12 cellular contexts compared by ENCODE assay signal in the genomic region with DNA sequence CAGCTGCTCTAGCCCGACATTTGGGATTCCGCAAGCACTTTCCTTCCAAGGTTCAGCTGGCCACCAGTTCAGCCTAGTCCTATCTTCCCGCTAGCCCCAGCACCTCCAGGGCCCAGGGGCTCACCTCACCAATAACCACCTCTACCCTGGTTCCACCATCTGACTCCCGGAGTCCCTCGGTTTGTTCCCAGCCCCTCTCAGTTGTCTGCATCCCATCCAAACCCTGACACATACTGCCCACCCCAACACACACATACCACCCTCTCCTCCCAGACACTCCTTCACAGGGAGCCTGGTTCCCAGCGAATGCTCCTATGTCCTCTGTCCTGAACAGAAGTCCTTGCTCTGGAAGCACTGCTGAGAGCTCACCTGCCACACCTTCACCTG. TPM values are rescaled to one million over a fixed set of nuclear protein-coding genes. Genes with fewer than 3 reads are reported as not detected.
DNase-seq lines count a peak whose midpoint lies in the region; ATAC-seq, FAIRE-seq and TF ChIP-seq lines count a peak whose summit lies in the region.
"Had no signal": no experiment of that assay in that cellular context is flagged by ENCODE, and none has a peak within 500 bp of the region (broad histone marks: within the 10 kb centered on the region; RNA-seq: fewer than 3 reads in every experiment).

No MANE protein-coding gene starts in this region.

- no peaks in the 10 kb centered on the region for H3K9me1 ChIP-seq in K562 (ENCODE audit: control insufficient read depth, insufficient read depth, low read length)

- H3K4me2 ChIP-seq in GM23248 (ENCODE audit: unreplicated experiment) (peak overlapping the region; percentile 81), K562 (ENCODE audit: insufficient read depth, low read length) (peak overlapping the region; percentile 51; the same call in 1 of the 2 replicates)

- no peak for TF ChIP-seq RAD21 in K562 (CRISPR knock-in tag; conservative IDR thresholded peaks at IDR 0.05 in 1 of 2, IDR thresholded peaks at IDR 0.05 in 1 of 2)

- no peaks in the 10 kb centered on the region for H3K9me2 ChIP-seq in GM23248 (ENCODE audit: insufficient read depth)

- H3K9me3 ChIP-seq in GM23248 (ENCODE audit: low read depth) (no peaks in the 10 kb centered on the region), K562 (replicated peaks; ENCODE audit: control insufficient read depth, insufficient read depth, low read depth, low read length) (no peaks in the 10 kb centered on the region), sigmoid colon (no peaks in the 10 kb centered on the region)
- H3K9me3 ChIP-seq: SJCRH30 had no signal

- FAIRE-seq in K562 (lab: Jason Lieb, UNC): no peak

- no TSS peak for BruUV-seq in K562 (replicated peaks; lab: Mats Ljungman, UMichigan)

- ATAC-seq in K562: peak; percentile 6; the same call in 2 of the 3 replicates
- no peak for ATAC-seq in GM19397 (IDR thresholded peaks at IDR 0.05; ENCODE audit: unreplicated experiment)

- H3K9ac ChIP-seq in GM23248: peak overlapping the region; percentile 71
- H3K9ac ChIP-seq in K562 (ENCODE audit: insufficient read depth in 1 of 2, low read depth in 2 of 2, low read length in 2 of 2): peak overlapping the region in 1 of 2 experiments; percentile 80; a peak in 2 of 4 replicates

- no peak for TF ChIP-seq EP300 in K562 (IDR thresholded peaks at IDR 0.05; ENCODE audit: low read length)
- no peak for TF ChIP-seq EP300 in sigmoid colon (IDR thresholded peaks at IDR 0.05)

- DNase-seq in GM23248: no peak
- no peak for DNase-seq in K562 (ENCODE audit: extremely low read depth in 1 of 4, low spot score in 3 of 4)
- DNase-seq in sigmoid colon: no peak
- DNase-seq in SIG-M5 treated with dmso at 0.1 percent for 504 hours (lab: John Stamatoyannopoulos, UW; ENCODE audit: unreplicated experiment): no peak
- DNase-seq in midbrain (lab: John Stamatoyannopoulos, UW): no peak
- no peak for DNase-seq in NCI-H748 treated with DMSO at 0.1 percent for 48 hours (lab: John Stamatoyannopoulos, UW)
- DNase-seq: activated CD4-positive, alpha-beta T cell treated with anti-CD3 and anti-CD28 coated beads, Interleukin-2, amount 10 ng/mL, durations not matched to agents 7 days and 5 days; CD4-positive, CD25-positive, alpha-beta regulatory T cell; NCI-H2029 treated with DMSO at 0.1 percent for 48 hours had no signal

- H3K4me1 ChIP-seq in GM23248 (ENCODE audit: insufficient read depth) (peaks cover 48% of the 10 kb centered on the region), K562 (replicated peaks in 1 of 2; ENCODE audit: control insufficient read depth in 2 of 2, insufficient read depth in 2 of 2, low read length in 2 of 2) (peaks cover 29 to 40% of the 10 kb centered on the region in 2 experiments), sigmoid colon (peaks cover 0 to 70% (median 57%) of the 10 kb centered on the region in 4 donors)

- H3K27me3 ChIP-seq in GM23248 (replicated peaks; ENCODE audit: insufficient read depth) (no peaks in the 10 kb centered on the region), K562 (ENCODE audit: control insufficient read depth in 2 of 2, insufficient read depth in 2 of 2, low read length in 2 of 2) (peaks cover 0 to 23% of the 10 kb centered on the region in 2 experiments; a peak in 2 of 5 replicates), layer of hippocampus (ENCODE audit: control insufficient read depth, insufficient read depth, low read length) (no peaks in the 10 kb centered on the region), sigmoid colon (no peaks in the 10 kb centered on the region)
- H3K27me3 ChIP-seq: SJCRH30 had no signal

- in situ Hi-C loops in GM23248 (cut with MboI): no loop called here
- in situ Hi-C loops in K562 (cut with MboI): no loop called here

- intact Hi-C loops in K562 (cut with micrococcal nuclease) (no loop called here), sigmoid colon (cut with DNase I) (no loop called here)

- TF ChIP-seq POLR2A in K562 (conservative IDR thresholded peaks at IDR 0.05): no peak
- no peak for TF ChIP-seq POLR2A in sigmoid colon (IDR thresholded peaks at IDR 0.05)

- no peak for TF ChIP-seq CTCF in K562 (IDR thresholded peaks at IDR 0.05 in 2 of 3, conservative IDR thresholded peaks at IDR 0.05 in 1 of 3; ENCODE audit: insufficient read depth in 2 of 3, low read depth in 1 of 3, low read length in 3 of 3)
- TF ChIP-seq CTCF in sigmoid colon (IDR thresholded peaks at IDR 0.05): no peak

- H3K27ac ChIP-seq in GM23248: peak overlapping the region; percentile 30
- H3K27ac ChIP-seq in K562 (ENCODE audit: extremely low read depth, low read depth, low read length): no peak overlapping the region
- H3K27ac ChIP-seq in layer of hippocampus (ENCODE audit: low read depth, low read length): peak overlapping the region; percentile 14
- H3K27ac ChIP-seq in sigmoid colon: peak overlapping the region; percentile 70 to 80 (median 76)
- H3K27ac ChIP-seq: SJCRH30 had no signal

- H3K4me3 ChIP-seq in GM23248 (peak overlapping the region; percentile 64), K562 (no peak overlapping the region), sigmoid colon (peak overlapping the region; percentile 20 to 48 (median 40))
- H3K4me3 ChIP-seq: SJCRH30 had no signal

- POLR2A ChIA-PET in K562 (lab: Yijun Ruan, JAX): interaction anchor here (0.6 to 4.9 kb wide), 8 partner anchors 10 to 87 kb away, joined by 3 to 38 read pairs (median 6); partner anchors contain the start of gene ATF6B

- 1 to 9% methylated on average over 6 of the region's 6 CpGs for WGBS in GM23248 (ENCODE audit: low coverage in 1 of 2, low lambda C conversion rate in 2 of 2, missing lambda C conversion rate in 2 of 2), 2 experiments
- WGBS in K562 (ENCODE audit: insufficient coverage, low coverage, missing lambda C conversion rate): 26% methylated on average over 6 of the region's 6 CpGs
- WGBS in sigmoid colon, 2 donors: 38 to 51% methylated on average over 6 of the region's 6 CpGs

- no peak overlapping the region for H2AFZ ChIP-seq in GM23248
- no peak overlapping the region for H2AFZ ChIP-seq in K562 (ENCODE audit: low read depth, low read length)

- H3F3A ChIP-seq in GM23248 (ENCODE audit: insufficient read depth): peaks cover 13% of the 10 kb centered on the region

- H3K79me2 ChIP-seq in GM23248 (ENCODE audit: insufficient read depth) (no peaks in the 10 kb centered on the region), K562 (ENCODE audit: control insufficient read depth, insufficient read depth, low read length) (no peaks in the 10 kb centered on the region)

- CTCF ChIA-PET in K562 (lab: Yijun Ruan, JAX; ENCODE audit: low intra/inter-chr PET ratio): no interaction called here

- H4K20me1 ChIP-seq in GM23248 (ENCODE audit: insufficient read depth) (no peaks in the 10 kb centered on the region), K562 (replicated peaks; ENCODE audit: control insufficient read depth, insufficient read depth, low read length) (no peaks in the 10 kb centered on the region)

- H3K36me3 ChIP-seq in GM23248 (ENCODE audit: low read depth): no peaks in the 10 kb centered on the region; the same call in 1 of the 2 replicates
- no peaks in the 10 kb centered on the region for H3K36me3 ChIP-seq in K562 (ENCODE audit: control insufficient read depth, insufficient read depth, low read length)
- H3K36me3 ChIP-seq in sigmoid colon: no peaks in the 10 kb centered on the region
- H3K36me3 ChIP-seq: SJCRH30 had no signal

RNA-seq across cellular contexts. Expression of gene TNXB, which starts 0.4 kb away (rescaled TPM):
- total RNA-seq in GM23248 (2014; rRNA removed; shearing (Covaris generic)): 23.5 and 23.8 TPM in 2 replicates
- polyA plus RNA-seq in GM23248 (2016; fragmentation: Nextera tagmentation; extraction: Ambion mirVana) (5.2 TPM in 2 replicates), K562 (2011; rRNA removed) (11.3 and 13.3 TPM in 2 replicates), K562 (2014; fragmentation: Illumina TruSeq; extraction: Trizol) (12.4 and 24.8 TPM in 2 replicates), K562 (2014; fragmentation: Nextera tagmentation; extraction: Ambion mirVana) (under 1 TPM; 0.14 to 0.43 TPM), K562 (2014; rRNA removed) (24.5 and 27.0 TPM in 2 replicates), sigmoid colon (10 to 100 TPM in 1 of 3 donors, 1 to 10 TPM in 2; 1.4 to 16.4 (median 7.2) TPM)
- 19.6 and 47.4 TPM in 2 replicates for total RNA-seq in K562 (2011; cell fraction: chromatin; rRNA removed; ENCODE audit: low replicate concordance)
- total RNA-seq in K562 (2011; cell fraction: nucleolus; rRNA removed): 28.9 and 33.2 TPM in 2 replicates
- total RNA-seq in K562 (2011; cell fraction: nucleoplasm; rRNA removed): 21.4 and 27.9 TPM in 2 replicates
- total RNA-seq in K562 (2014; rRNA removed) (28.1 and 35.0 TPM in 2 replicates), K562 (2014; rRNA removed; fragmentation: Illumina TruSeq; extraction: Trizol) (4.2 and 6.1 TPM in 2 replicates), K562 (2015; rRNA removed; fragmentation: Illumina TruSeq; extraction: Trizol) (25.0 and 26.2 TPM in 2 replicates), K562 (2021) (24.2 and 25.8 TPM in 2 replicates), sigmoid colon (100 to 1,000 TPM in 3 of 4 donors, 10 to 100 TPM in 1; 66.0 to 224 (median 116) TPM)
- 20.6 and 53.8 TPM in 2 replicates for polyA plus RNA-seq in K562 (2011; cell fraction: cytosol; rRNA removed)
- 25.4 and 47.3 TPM in 2 replicates for polyA plus RNA-seq in K562 (2011; cell fraction: nucleus; rRNA removed)
- 25.6 and 28.6 TPM in 2 replicates for polyA plus RNA-seq in K562 (2012)
- 3.1 and 6.0 TPM in 2 replicates for polyA minus RNA-seq in K562 (2011; rRNA and poly(A)+ RNA removed)
- polyA minus RNA-seq in K562 (2011; cell fraction: cytosol; rRNA and poly(A)+ RNA removed): 15.5 and 15.6 TPM in 2 replicates
- 16.2 and 17.0 TPM in 2 replicates for polyA minus RNA-seq in K562 (2011; cell fraction: nucleus; rRNA and poly(A)+ RNA removed)

RNA-seq across cellular contexts. Expression of gene ATF6B, which starts 19.3 kb away (rescaled TPM):
- total RNA-seq in GM23248 (2014; rRNA removed; shearing (Covaris generic)): 33.3 and 37.3 TPM in 2 replicates
- polyA plus RNA-seq in GM23248 (2016; fragmentation: Nextera tagmentation; extraction: Ambion mirVana) (51.7 and 54.1 TPM in 2 replicates), K562 (2011; rRNA removed) (46.6 and 83.9 TPM in 2 replicates), K562 (2014; fragmentation: Illumina TruSeq; extraction: Trizol) (128 and 131 TPM in 2 replicates), K562 (2014; fragmentation: Nextera tagmentation; extraction: Ambion mirVana) (10 to 100 TPM; 20.7 to 26.1 TPM), K562 (2014; rRNA removed) (88.0 and 103 TPM in 2 replicates), sigmoid colon (10 to 100 TPM; 10.9 to 93.6 (median 14.4) TPM)
- 189 and 474 TPM in 2 replicates for total RNA-seq in K562 (2011; cell fraction: chromatin; rRNA removed; ENCODE audit: low replicate concordance)
- total RNA-seq in K562 (2011; cell fraction: nucleolus; rRNA removed): 248 and 265 TPM in 2 replicates
- total RNA-seq in K562 (2011; cell fraction: nucleoplasm; rRNA removed): 205 and 216 TPM in 2 replicates
- total RNA-seq in K562 (2014; rRNA removed) (22.7 and 25.4 TPM in 2 replicates), K562 (2014; rRNA removed; fragmentation: Illumina TruSeq; extraction: Trizol) (15.6 and 21.5 TPM in 2 replicates), K562 (2015; rRNA removed; fragmentation: Illumina TruSeq; extraction: Trizol) (30.5 and 31.7 TPM in 2 replicates), K562 (2021) (83.6 and 89.7 TPM in 2 replicates), sigmoid colon (10 to 100 TPM; 24.5 to 73.4 (median 24.8) TPM)
- polyA plus RNA-seq in K562 (2011; cell fraction: cytosol; rRNA removed): 74.9 and 91.7 TPM in 2 replicates
- 198 and 250 TPM in 2 replicates for polyA plus RNA-seq in K562 (2011; cell fraction: nucleus; rRNA removed)
- polyA plus RNA-seq in K562 (2012): 138 and 229 TPM in 2 replicates
- 22.1 and 23.6 TPM in 2 replicates for polyA minus RNA-seq in K562 (2011; rRNA and poly(A)+ RNA removed)
- 34.3 and 45.6 TPM in 2 replicates for polyA minus RNA-seq in K562 (2011; cell fraction: cytosol; rRNA and poly(A)+ RNA removed)
- 42.9 and 68.4 TPM in 2 replicates for polyA minus RNA-seq in K562 (2011; cell fraction: nucleus; rRNA and poly(A)+ RNA removed)

RNA-seq across cellular contexts. Expression of gene FKBPL, which starts 21.4 kb away (rescaled TPM):
- total RNA-seq in GM23248 (2014; rRNA removed; shearing (Covaris generic)): 2.9 and 5.3 TPM in 2 replicates
- polyA plus RNA-seq in GM23248 (2016; fragmentation: Nextera tagmentation; extraction: Ambion mirVana): 6.2 and 6.9 TPM in 2 replicates
- 7.3 and 12.0 TPM in 2 replicates for total RNA-seq in K562 (2011; cell fraction: chromatin; rRNA removed; ENCODE audit: low replicate concordance)
- total RNA-seq in K562 (2011; cell fraction: nucleolus; rRNA removed): 8.4 and 12.0 TPM in 2 replicates
- 7.9 and 8.3 TPM in 2 replicates for total RNA-seq in K562 (2011; cell fraction: nucleoplasm; rRNA removed)
- 18.8 and 24.3 TPM in 2 replicates for total RNA-seq in K562 (2014; rRNA removed)
- 18.7 and 23.5 TPM in 2 replicates for total RNA-seq in K562 (2014; rRNA removed; fragmentation: Illumina TruSeq; extraction: Trizol)
- 23.9 and 26.7 TPM in 2 replicates for total RNA-seq in K562 (2015; rRNA removed; fragmentation: Illumina TruSeq; extraction: Trizol)
- total RNA-seq in K562 (2021): 21.0 and 22.9 TPM in 2 replicates
- 9.0 and 11.5 TPM in 2 replicates for polyA plus RNA-seq in K562 (2011; rRNA removed)
- 7.7 and 12.2 TPM in 2 replicates for polyA plus RNA-seq in K562 (2011; cell fraction: cytosol; rRNA removed)
- 6.2 and 7.7 TPM in 2 replicates for polyA plus RNA-seq in K562 (2011; cell fraction: nucleus; rRNA removed)
- 14.2 and 18.6 TPM in 2 replicates for polyA plus RNA-seq in K562 (2012)
- polyA plus RNA-seq in K562 (2014; fragmentation: Illumina TruSeq; extraction: Trizol): 22.2 and 23.3 TPM in 2 replicates
- polyA plus RNA-seq in K562 (2014; fragmentation: Nextera tagmentation; extraction: Ambion mirVana): 10 to 100 TPM; 18.3 to 31.4 TPM
- 20.1 and 20.6 TPM in 2 replicates for polyA plus RNA-seq in K562 (2014; rRNA removed)
- polyA minus RNA-seq in K562 (2011; rRNA and poly(A)+ RNA removed): 6.1 and 7.3 TPM in 2 replicates
- 4.6 and 7.4 TPM in 2 replicates for polyA minus RNA-seq in K562 (2011; cell fraction: cytosol; rRNA and poly(A)+ RNA removed)
- 3.9 and 7.9 TPM in 2 replicates for polyA minus RNA-seq in K562 (2011; cell fraction: nucleus; rRNA and poly(A)+ RNA removed)
- total RNA-seq in sigmoid colon: 1 to 10 TPM; 2.1 to 5.5 (median 4.2) TPM
- polyA plus RNA-seq in sigmoid colon: 10 to 100 TPM in 1 of 3 donors, 1 to 10 TPM in 2; 4.9 to 10.4 (median 6.0) TPM

RNA-seq across cellular contexts. Expression of gene PRRT1, which starts 43.0 kb away (rescaled TPM):
- 1.2 TPM in 1 of 2 replicates, not detected in the other for total RNA-seq in GM23248 (2014; rRNA removed; shearing (Covaris generic))
- polyA plus RNA-seq in GM23248 (2016; fragmentation: Nextera tagmentation; extraction: Ambion mirVana) (2.1 and 2.2 TPM in 2 replicates), K562 (2011; rRNA removed) (0.50 and 1.1 TPM in 2 replicates), K562 (2014; fragmentation: Illumina TruSeq; extraction: Trizol) (3.3 and 3.5 TPM in 2 replicates), K562 (2014; fragmentation: Nextera tagmentation; extraction: Ambion mirVana) (under 1 TPM; 0.31 to 0.41 TPM), K562 (2014; rRNA removed) (2.1 and 2.8 TPM in 2 replicates), sigmoid colon (1 to 10 TPM in 2 of 3 donors, under 1 TPM in 1; 0.46 to 3.3 (median 1.8) TPM)
- 2.0 and 3.2 TPM in 2 replicates for total RNA-seq in K562 (2011; cell fraction: chromatin; rRNA removed; ENCODE audit: low replicate concordance)
- 0.92 and 1.5 TPM in 2 replicates for total RNA-seq in K562 (2011; cell fraction: nucleolus; rRNA removed)
- total RNA-seq in K562 (2011; cell fraction: nucleoplasm; rRNA removed): 3.2 and 6.0 TPM in 2 replicates
- total RNA-seq in K562 (2014; rRNA removed) (0.14 and 0.57 TPM in 2 replicates), K562 (2014; rRNA removed; fragmentation: Illumina TruSeq; extraction: Trizol) (0.16 and 0.29 TPM in 2 replicates), K562 (2015; rRNA removed; fragmentation: Illumina TruSeq; extraction: Trizol) (0.40 and 0.53 TPM in 2 replicates), K562 (2021) (1.9 and 3.0 TPM in 2 replicates), sigmoid colon (1 to 10 TPM; 1.8 to 6.1 (median 3.1) TPM)
- 1.3 and 2.0 TPM in 2 replicates for polyA plus RNA-seq in K562 (2011; cell fraction: cytosol; rRNA removed)
- 6.7 and 12.8 TPM in 2 replicates for polyA plus RNA-seq in K562 (2011; cell fraction: nucleus; rRNA removed)
- 3.9 and 9.0 TPM in 2 replicates for polyA plus RNA-seq in K562 (2012)
- 0.07 and 0.27 TPM in 2 replicates for polyA minus RNA-seq in K562 (2011; rRNA and poly(A)+ RNA removed)
- polyA minus RNA-seq in K562 (2011; cell fraction: cytosol; rRNA and poly(A)+ RNA removed): 0.48 TPM in 1 of 2 replicates, not detected in the other
- polyA minus RNA-seq in K562 (2011; cell fraction: nucleus; rRNA and poly(A)+ RNA removed): 0.44 and 0.54 TPM in 2 replicates

RNA-seq across cellular contexts. Expression of gene PPT2, which starts 45.2 kb away (rescaled TPM):
- 12.8 and 16.2 TPM in 2 replicates for total RNA-seq in GM23248 (2014; rRNA removed; shearing (Covaris generic))
- polyA plus RNA-seq in GM23248 (2016; fragmentation: Nextera tagmentation; extraction: Ambion mirVana): 10.3 and 14.3 TPM in 2 replicates
- total RNA-seq in K562 (2011; cell fraction: chromatin; rRNA removed; ENCODE audit: low replicate concordance): 123 and 281 TPM in 2 replicates
- 210 and 218 TPM in 2 replicates for total RNA-seq in K562 (2011; cell fraction: nucleolus; rRNA removed)
- total RNA-seq in K562 (2011; cell fraction: nucleoplasm; rRNA removed): 184 and 227 TPM in 2 replicates
- 69.9 and 296 TPM in 2 replicates for total RNA-seq in K562 (2014; rRNA removed)
- 42.5 and 43.7 TPM in 2 replicates for total RNA-seq in K562 (2014; rRNA removed; fragmentation: Illumina TruSeq; extraction: Trizol)
- total RNA-seq in K562 (2015; rRNA removed; fragmentation: Illumina TruSeq; extraction: Trizol): 44.1 and 45.6 TPM in 2 replicates
- 83.2 and 83.4 TPM in 2 replicates for total RNA-seq in K562 (2021)
- 75.8 and 76.6 TPM in 2 replicates for polyA plus RNA-seq in K562 (2011; rRNA removed)
- polyA plus RNA-seq in K562 (2011; cell fraction: cytosol; rRNA removed): 86.3 and 114 TPM in 2 replicates
- 311 and 473 TPM in 2 replicates for polyA plus RNA-seq in K562 (2011; cell fraction: nucleus; rRNA removed)
- 53.9 and 83.7 TPM in 2 replicates for polyA plus RNA-seq in K562 (2012)
- 92.6 and 98.8 TPM in 2 replicates for polyA plus RNA-seq in K562 (2014; fragmentation: Illumina TruSeq; extraction: Trizol)
- 10 to 100 TPM; 27.4 to 41.6 TPM for polyA plus RNA-seq in K562 (2014; fragmentation: Nextera tagmentation; extraction: Ambion mirVana)
- polyA plus RNA-seq in K562 (2014; rRNA removed): 86.4 and 95.1 TPM in 2 replicates
- polyA minus RNA-seq in K562 (2011; rRNA and poly(A)+ RNA removed): 25.0 and 32.8 TPM in 2 replicates
- polyA minus RNA-seq in K562 (2011; cell fraction: cytosol; rRNA and poly(A)+ RNA removed): 31.8 and 46.0 TPM in 2 replicates
- 44.2 and 45.1 TPM in 2 replicates for polyA minus RNA-seq in K562 (2011; cell fraction: nucleus; rRNA and poly(A)+ RNA removed)
- 100 to 1,000 TPM in 2 of 4 donors, 10 to 100 TPM in 2; 15.5 to 126 (median 62.7) TPM for total RNA-seq in sigmoid colon
- 10 to 100 TPM in 1 of 3 donors, 1 to 10 TPM in 2; 3.0 to 13.0 (median 5.4) TPM for polyA plus RNA-seq in sigmoid colon
